1 cellular context compared by ENCODE assay signal in genomic region chr7:32214913-32215312, GRCh38.
TF ChIP-seq lines count a peak whose summit lies in the region.

No MANE protein-coding gene starts in this region.

TF ChIP-seq in IMR-90, 13 proteins besides CTCF, POLR2A, EP300 and RAD21:
- no peak for TF ChIP-seq RCOR1 (IDR thresholded peaks at IDR 0.05; ENCODE audit: insufficient replicate concordance, low read length)
- TF ChIP-seq, protein P1, sequence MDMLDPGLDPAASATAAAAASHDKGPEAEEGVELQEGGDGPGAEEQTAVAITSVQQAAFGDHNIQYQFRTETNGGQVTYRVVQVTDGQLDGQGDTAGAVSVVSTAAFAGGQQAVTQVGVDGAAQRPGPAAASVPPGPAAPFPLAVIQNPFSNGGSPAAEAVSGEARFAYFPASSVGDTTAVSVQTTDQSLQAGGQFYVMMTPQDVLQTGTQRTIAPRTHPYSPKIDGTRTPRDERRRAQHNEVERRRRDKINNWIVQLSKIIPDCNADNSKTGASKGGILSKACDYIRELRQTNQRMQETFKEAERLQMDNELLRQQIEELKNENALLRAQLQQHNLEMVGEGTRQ (IDR thresholded peaks at IDR 0.05; ENCODE audit: low read depth, low read length): no peak
- TF ChIP-seq RFX5 (IDR thresholded peaks at IDR 0.05; ENCODE audit: low read depth, low read length): no peak
- TF ChIP-seq MAFK (IDR thresholded peaks at IDR 0.05; ENCODE audit: low read depth, low read length): no peak
- no peak for TF ChIP-seq MXI1 (IDR thresholded peaks at IDR 0.05; ENCODE audit: borderline replicate concordance, low read depth, low read length)
- TF ChIP-seq SMC3 (IDR thresholded peaks at IDR 0.05; ENCODE audit: low read depth, low read length): no peak
- TF ChIP-seq BHLHE40 (IDR thresholded peaks at IDR 0.05; ENCODE audit: low read depth, low read length): no peak
- no peak for TF ChIP-seq MAZ (IDR thresholded peaks at IDR 0.05; ENCODE audit: borderline replicate concordance, low read depth, low read length)
- no peak for TF ChIP-seq NFE2L2 (IDR thresholded peaks at IDR 0.05; ENCODE audit: low read depth, low read length)
- TF ChIP-seq CEBPB (IDR thresholded peaks at IDR 0.05; ENCODE audit: low read depth, low read length): no peak
- TF ChIP-seq FOS (IDR thresholded peaks at IDR 0.05; ENCODE audit: low read depth, low read length): no peak
- TF ChIP-seq CHD1 (IDR thresholded peaks at IDR 0.05; ENCODE audit: low read depth, low read length): no peak
- no peak for TF ChIP-seq ELK1 (IDR thresholded peaks at IDR 0.05; ENCODE audit: borderline replicate concordance, low read depth, low read length)
